ENCODE assay signal across 1 cellular context in the genomic region with DNA sequence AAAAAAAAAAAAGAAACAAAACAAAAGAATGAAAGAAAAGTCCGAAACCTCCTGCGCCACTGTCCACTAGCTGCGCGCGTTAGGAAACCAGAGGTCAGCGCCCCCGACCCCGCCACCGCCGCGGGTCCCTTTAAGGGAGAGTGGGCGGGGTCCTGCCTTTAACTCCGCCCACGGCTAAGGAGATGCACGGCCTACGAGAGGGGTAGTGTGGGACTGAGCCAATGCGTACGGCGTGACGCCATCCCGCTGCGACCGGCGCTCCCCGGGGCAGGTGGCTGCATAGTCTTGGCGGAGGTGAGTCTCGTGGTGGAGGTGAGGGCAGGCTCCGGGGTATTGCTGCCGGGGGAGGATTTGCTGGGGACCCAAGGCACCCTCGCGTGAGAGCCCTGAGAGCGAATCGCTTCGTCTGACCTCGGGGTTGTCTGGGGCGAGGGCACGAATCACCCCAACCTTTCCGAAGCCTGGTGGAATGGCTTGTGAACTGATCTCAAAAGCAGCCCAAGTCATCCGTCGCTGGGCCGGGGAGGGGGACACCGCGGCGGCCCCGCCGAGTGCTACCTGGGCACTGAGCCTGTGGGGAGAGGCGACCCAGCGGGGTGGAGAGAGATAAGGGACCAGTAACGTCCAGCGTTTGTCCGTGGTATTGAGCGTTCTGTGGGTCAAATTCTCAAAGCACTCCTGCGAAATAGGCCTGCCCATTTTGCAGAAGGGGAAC.
TF ChIP-seq lines count a peak whose summit lies in the region.

A gene (plus strand): TSS at position 241 of the 715 bp plus-strand sequence. CDS start 1,319 bp downstream, outside the sequence.

TF ChIP-seq in H1, 55 proteins besides CTCF, POLR2A, EP300 and RAD21:
- TF ChIP-seq PHF8 (conservative IDR thresholded peaks at IDR 0.05; ENCODE audit: low read depth, low read length) (peak; percentile 96), ASH2L (IDR thresholded peaks at IDR 0.05; ENCODE audit: low read length) (peak; percentile 79), CTBP2 (IDR thresholded peaks at IDR 0.05; ENCODE audit: borderline replicate concordance, insufficient read depth, insufficient read length, low read length) (no peak), BRCA1 (IDR thresholded peaks at IDR 0.05; ENCODE audit: low read depth, low read length) (peak; percentile 25; the same call in 1 of the 2 replicates), CHD1 (IDR thresholded peaks at IDR 0.05; ENCODE audit: low read depth, low read length) (no peak), CHD2 (IDR thresholded peaks at IDR 0.05; ENCODE audit: low read length) (no peak), KDM1A (IDR thresholded peaks at IDR 0.05; ENCODE audit: borderline replicate concordance, low read length) (no peak; the same call in 1 of the 2 replicates), TBP (IDR thresholded peaks at IDR 0.05; ENCODE audit: low read depth, low read length) (peak; percentile 91), YY1 (IDR thresholded peaks at IDR 0.05; ENCODE audit: low read depth, low read length) (no peak), HDAC6 (IDR thresholded peaks at IDR 0.05; ENCODE audit: low read depth, low read length) (no peak), TAF1 (IDR thresholded peaks at IDR 0.05; ENCODE audit: low read depth, low read length) (peak; percentile 96), RFX5 (IDR thresholded peaks at IDR 0.05; ENCODE audit: borderline replicate concordance, low read depth, low read length) (no peak), SP1 (IDR thresholded peaks at IDR 0.05; ENCODE audit: low read depth, low read length) (peak; percentile 84), BCL11A (IDR thresholded peaks at IDR 0.05; ENCODE audit: low read depth in 2 of 2, low read length in 2 of 2) (no peak), EGR1 (IDR thresholded peaks at IDR 0.05; ENCODE audit: borderline replicate concordance, low read depth, low read length) (peak; percentile 52; the same call in 1 of the 2 replicates), JUND (IDR thresholded peaks at IDR 0.05; ENCODE audit: low read length) (peak; percentile 38; the same call in 1 of the 2 replicates), POU5F1 (IDR thresholded peaks at IDR 0.05; ENCODE audit: low read depth, low read length) (no peak), SIX5 (IDR thresholded peaks at IDR 0.05; ENCODE audit: low read depth, low read length) (no peak), CBX8 (IDR thresholded peaks at IDR 0.05; ENCODE audit: borderline replicate concordance, low read depth, low read length) (no peak), SUZ12 (IDR thresholded peaks at IDR 0.05; ENCODE audit: low read length) (no peak), POLR2AphosphoS5 (IDR thresholded peaks at IDR 0.05; ENCODE audit: low read depth, low read length) (peak; percentile 99), SIRT6 (IDR thresholded peaks at IDR 0.05; ENCODE audit: low read length) (no peak), FOSL1 (IDR thresholded peaks at IDR 0.05; ENCODE audit: insufficient read depth, low read depth, low read length) (no peak), RXRA (IDR thresholded peaks at IDR 0.05; ENCODE audit: insufficient read depth, low read depth, low read length) (no peak), GABPA (IDR thresholded peaks at IDR 0.05; ENCODE audit: borderline replicate concordance, insufficient read depth, low read length) (no peak), TEAD4 (IDR thresholded peaks at IDR 0.05; ENCODE audit: low read depth, low read length) (peak; percentile 52; the same call in 1 of the 2 replicates), TAF7 (optimal IDR thresholded peaks at IDR 0.05; ENCODE audit: borderline replicate concordance, low read depth, low read length) (peak; percentile 88), TCF12 (IDR thresholded peaks at IDR 0.05; ENCODE audit: low read depth, low read length) (peak; percentile 85; the same call in 1 of the 2 replicates), SRF (IDR thresholded peaks at IDR 0.05; ENCODE audit: low read depth, low read length) (peak; percentile 56), RNF2 (IDR thresholded peaks at IDR 0.05; ENCODE audit: borderline replicate concordance, low read depth, low read length, missing control alignments, poor library complexity, severe bottlenecking) (no peak), GTF2F1 (IDR thresholded peaks at IDR 0.05; ENCODE audit: borderline replicate concordance, low read depth, low read length) (peak; percentile 85; the same call in 1 of the 2 replicates), MAFK (IDR thresholded peaks at IDR 0.05; ENCODE audit: low read depth, low read length) (no peak), SAP30 (IDR thresholded peaks at IDR 0.05; ENCODE audit: insufficient read depth, insufficient replicate concordance, low read length) (no peak), KDM5A (IDR thresholded peaks at IDR 0.05; ENCODE audit: low read length) (peak; percentile 85), BACH1 (IDR thresholded peaks at IDR 0.05; ENCODE audit: low read length) (no peak), NRF1 (IDR thresholded peaks at IDR 0.05; ENCODE audit: low read depth, low read length) (no peak), SP4 (IDR thresholded peaks at IDR 0.05; ENCODE audit: low read length) (no peak), KDM4A (IDR thresholded peaks at IDR 0.05; ENCODE audit: low read depth, low read length, severe bottlenecking) (peak; percentile 92), CREB1 (IDR thresholded peaks at IDR 0.05) (peak; percentile 99), CBX5 (IDR thresholded peaks at IDR 0.05; ENCODE audit: low read depth, low read length) (no peak), JUN (IDR thresholded peaks at IDR 0.05; ENCODE audit: low read depth, low read length) (no peak), ZNF274 (IDR thresholded peaks at IDR 0.05; ENCODE audit: borderline replicate concordance, extremely low read depth, low read length) (no peak), EZH2 (IDR thresholded peaks at IDR 0.05; ENCODE audit: low read depth, low read length, severe bottlenecking) (no peak), SIN3A (conservative IDR thresholded peaks at IDR 0.05 in 1 of 2, IDR thresholded peaks at IDR 0.05 in 1 of 2; ENCODE audit: low read depth in 1 of 2, low read length in 2 of 2) (peak; percentile 49 to 92; a peak in 2 of 4 replicates), RBBP5 (IDR thresholded peaks at IDR 0.05; ENCODE audit: borderline replicate concordance, low read depth, low read length) (peak; percentile 83), SP2 (IDR thresholded peaks at IDR 0.05; ENCODE audit: low read length) (no peak), HDAC2 (IDR thresholded peaks at IDR 0.05; ENCODE audit: borderline replicate concordance in 1 of 2, low read depth in 2 of 2, low read length in 2 of 2) (no peak), CEBPB (IDR thresholded peaks at IDR 0.05; ENCODE audit: low read depth, low read length) (no peak), NANOG (IDR thresholded peaks at IDR 0.05; ENCODE audit: insufficient read depth, low read depth, low read length, poor library complexity, severe bottlenecking) (no peak)
- TF ChIP-seq, protein P1, sequence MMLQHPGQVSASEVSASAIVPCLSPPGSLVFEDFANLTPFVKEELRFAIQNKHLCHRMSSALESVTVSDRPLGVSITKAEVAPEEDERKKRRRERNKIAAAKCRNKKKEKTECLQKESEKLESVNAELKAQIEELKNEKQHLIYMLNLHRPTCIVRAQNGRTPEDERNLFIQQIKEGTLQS (IDR thresholded peaks at IDR 0.05; ENCODE audit: insufficient read depth, low read depth, low read length), result peak; percentile 83
- TF ChIP-seq, protein P2, sequence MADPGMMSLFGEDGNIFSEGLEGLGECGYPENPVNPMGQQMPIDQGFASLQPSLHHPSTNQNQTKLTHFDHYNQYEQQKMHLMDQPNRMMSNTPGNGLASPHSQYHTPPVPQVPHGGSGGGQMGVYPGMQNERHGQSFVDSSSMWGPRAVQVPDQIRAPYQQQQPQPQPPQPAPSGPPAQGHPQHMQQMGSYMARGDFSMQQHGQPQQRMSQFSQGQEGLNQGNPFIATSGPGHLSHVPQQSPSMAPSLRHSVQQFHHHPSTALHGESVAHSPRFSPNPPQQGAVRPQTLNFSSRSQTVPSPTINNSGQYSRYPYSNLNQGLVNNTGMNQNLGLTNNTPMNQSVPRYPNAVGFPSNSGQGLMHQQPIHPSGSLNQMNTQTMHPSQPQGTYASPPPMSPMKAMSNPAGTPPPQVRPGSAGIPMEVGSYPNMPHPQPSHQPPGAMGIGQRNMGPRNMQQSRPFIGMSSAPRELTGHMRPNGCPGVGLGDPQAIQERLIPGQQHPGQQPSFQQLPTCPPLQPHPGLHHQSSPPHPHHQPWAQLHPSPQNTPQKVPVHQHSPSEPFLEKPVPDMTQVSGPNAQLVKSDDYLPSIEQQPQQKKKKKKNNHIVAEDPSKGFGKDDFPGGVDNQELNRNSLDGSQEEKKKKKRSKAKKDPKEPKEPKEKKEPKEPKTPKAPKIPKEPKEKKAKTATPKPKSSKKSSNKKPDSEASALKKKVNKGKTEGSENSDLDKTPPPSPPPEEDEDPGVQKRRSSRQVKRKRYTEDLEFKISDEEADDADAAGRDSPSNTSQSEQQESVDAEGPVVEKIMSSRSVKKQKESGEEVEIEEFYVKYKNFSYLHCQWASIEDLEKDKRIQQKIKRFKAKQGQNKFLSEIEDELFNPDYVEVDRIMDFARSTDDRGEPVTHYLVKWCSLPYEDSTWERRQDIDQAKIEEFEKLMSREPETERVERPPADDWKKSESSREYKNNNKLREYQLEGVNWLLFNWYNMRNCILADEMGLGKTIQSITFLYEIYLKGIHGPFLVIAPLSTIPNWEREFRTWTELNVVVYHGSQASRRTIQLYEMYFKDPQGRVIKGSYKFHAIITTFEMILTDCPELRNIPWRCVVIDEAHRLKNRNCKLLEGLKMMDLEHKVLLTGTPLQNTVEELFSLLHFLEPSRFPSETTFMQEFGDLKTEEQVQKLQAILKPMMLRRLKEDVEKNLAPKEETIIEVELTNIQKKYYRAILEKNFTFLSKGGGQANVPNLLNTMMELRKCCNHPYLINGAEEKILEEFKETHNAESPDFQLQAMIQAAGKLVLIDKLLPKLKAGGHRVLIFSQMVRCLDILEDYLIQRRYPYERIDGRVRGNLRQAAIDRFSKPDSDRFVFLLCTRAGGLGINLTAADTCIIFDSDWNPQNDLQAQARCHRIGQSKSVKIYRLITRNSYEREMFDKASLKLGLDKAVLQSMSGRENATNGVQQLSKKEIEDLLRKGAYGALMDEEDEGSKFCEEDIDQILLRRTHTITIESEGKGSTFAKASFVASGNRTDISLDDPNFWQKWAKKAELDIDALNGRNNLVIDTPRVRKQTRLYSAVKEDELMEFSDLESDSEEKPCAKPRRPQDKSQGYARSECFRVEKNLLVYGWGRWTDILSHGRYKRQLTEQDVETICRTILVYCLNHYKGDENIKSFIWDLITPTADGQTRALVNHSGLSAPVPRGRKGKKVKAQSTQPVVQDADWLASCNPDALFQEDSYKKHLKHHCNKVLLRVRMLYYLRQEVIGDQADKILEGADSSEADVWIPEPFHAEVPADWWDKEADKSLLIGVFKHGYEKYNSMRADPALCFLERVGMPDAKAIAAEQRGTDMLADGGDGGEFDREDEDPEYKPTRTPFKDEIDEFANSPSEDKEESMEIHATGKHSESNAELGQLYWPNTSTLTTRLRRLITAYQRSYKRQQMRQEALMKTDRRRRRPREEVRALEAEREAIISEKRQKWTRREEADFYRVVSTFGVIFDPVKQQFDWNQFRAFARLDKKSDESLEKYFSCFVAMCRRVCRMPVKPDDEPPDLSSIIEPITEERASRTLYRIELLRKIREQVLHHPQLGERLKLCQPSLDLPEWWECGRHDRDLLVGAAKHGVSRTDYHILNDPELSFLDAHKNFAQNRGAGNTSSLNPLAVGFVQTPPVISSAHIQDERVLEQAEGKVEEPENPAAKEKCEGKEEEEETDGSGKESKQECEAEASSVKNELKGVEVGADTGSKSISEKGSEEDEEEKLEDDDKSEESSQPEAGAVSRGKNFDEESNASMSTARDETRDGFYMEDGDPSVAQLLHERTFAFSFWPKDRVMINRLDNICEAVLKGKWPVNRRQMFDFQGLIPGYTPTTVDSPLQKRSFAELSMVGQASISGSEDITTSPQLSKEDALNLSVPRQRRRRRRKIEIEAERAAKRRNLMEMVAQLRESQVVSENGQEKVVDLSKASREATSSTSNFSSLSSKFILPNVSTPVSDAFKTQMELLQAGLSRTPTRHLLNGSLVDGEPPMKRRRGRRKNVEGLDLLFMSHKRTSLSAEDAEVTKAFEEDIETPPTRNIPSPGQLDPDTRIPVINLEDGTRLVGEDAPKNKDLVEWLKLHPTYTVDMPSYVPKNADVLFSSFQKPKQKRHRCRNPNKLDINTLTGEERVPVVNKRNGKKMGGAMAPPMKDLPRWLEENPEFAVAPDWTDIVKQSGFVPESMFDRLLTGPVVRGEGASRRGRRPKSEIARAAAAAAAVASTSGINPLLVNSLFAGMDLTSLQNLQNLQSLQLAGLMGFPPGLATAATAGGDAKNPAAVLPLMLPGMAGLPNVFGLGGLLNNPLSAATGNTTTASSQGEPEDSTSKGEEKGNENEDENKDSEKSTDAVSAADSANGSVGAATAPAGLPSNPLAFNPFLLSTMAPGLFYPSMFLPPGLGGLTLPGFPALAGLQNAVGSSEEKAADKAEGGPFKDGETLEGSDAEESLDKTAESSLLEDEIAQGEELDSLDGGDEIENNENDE (IDR thresholded peaks at IDR 0.05; ENCODE audit: insufficient replicate concordance, low read length), result no peak
- TF ChIP-seq, protein P3, sequence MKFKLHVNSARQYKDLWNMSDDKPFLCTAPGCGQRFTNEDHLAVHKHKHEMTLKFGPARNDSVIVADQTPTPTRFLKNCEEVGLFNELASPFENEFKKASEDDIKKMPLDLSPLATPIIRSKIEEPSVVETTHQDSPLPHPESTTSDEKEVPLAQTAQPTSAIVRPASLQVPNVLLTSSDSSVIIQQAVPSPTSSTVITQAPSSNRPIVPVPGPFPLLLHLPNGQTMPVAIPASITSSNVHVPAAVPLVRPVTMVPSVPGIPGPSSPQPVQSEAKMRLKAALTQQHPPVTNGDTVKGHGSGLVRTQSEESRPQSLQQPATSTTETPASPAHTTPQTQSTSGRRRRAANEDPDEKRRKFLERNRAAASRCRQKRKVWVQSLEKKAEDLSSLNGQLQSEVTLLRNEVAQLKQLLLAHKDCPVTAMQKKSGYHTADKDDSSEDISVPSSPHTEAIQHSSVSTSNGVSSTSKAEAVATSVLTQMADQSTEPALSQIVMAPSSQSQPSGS (IDR thresholded peaks at IDR 0.05; ENCODE audit: low read length), result no peak
- TF ChIP-seq, protein P4, sequence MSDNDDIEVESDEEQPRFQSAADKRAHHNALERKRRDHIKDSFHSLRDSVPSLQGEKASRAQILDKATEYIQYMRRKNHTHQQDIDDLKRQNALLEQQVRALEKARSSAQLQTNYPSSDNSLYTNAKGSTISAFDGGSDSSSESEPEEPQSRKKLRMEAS (IDR thresholded peaks at IDR 0.05), result peak; percentile 95
- TF ChIP-seq, protein P5, sequence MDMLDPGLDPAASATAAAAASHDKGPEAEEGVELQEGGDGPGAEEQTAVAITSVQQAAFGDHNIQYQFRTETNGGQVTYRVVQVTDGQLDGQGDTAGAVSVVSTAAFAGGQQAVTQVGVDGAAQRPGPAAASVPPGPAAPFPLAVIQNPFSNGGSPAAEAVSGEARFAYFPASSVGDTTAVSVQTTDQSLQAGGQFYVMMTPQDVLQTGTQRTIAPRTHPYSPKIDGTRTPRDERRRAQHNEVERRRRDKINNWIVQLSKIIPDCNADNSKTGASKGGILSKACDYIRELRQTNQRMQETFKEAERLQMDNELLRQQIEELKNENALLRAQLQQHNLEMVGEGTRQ (IDR thresholded peaks at IDR 0.05; ENCODE audit: low read length), result no peak
- TF ChIP-seq, protein P6, sequence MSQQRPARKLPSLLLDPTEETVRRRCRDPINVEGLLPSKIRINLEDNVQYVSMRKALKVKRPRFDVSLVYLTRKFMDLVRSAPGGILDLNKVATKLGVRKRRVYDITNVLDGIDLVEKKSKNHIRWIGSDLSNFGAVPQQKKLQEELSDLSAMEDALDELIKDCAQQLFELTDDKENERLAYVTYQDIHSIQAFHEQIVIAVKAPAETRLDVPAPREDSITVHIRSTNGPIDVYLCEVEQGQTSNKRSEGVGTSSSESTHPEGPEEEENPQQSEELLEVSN (IDR thresholded peaks at IDR 0.05), result peak; percentile 63; the same call in 1 of the 2 replicates
